18 cellular contexts compared by ENCODE assay signal in the genomic region with DNA sequence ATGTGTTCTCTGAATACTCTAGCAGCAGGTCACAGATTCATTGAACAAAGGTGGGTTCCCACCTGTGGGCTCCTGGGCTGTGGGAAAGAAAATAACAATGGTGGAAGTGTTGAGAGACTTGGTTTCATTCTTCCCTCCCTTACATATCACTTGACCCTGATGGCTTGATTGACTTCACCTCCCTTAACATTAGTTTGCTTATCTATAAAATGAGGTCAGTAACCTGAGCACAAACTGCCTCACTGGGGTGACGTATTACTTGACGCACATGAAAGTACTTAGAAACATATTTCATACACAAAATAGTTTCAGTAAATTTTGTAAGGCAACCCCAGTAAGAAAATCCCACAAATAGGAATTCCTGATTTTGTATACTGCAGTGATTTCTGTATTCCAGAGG. TPM values are rescaled to one million over a fixed set of nuclear protein-coding genes. Genes with fewer than 3 reads are reported as not detected.
DNase-seq lines count a peak whose midpoint lies in the region; ATAC-seq and TF ChIP-seq lines count a peak whose summit lies in the region.
"Had no signal": no experiment of that assay in that cellular context is flagged by ENCODE, and none has a peak within 500 bp of the region (broad histone marks: within the 10 kb centered on the region; RNA-seq: fewer than 3 reads in every experiment).

No MANE protein-coding gene starts in this region.

- H3K27me3 Mint-ChIP-seq in GM23338 (ENCODE audit: insufficient read depth, low read depth, poor library complexity) = peaks cover 2% of the 10 kb centered on the region
- no peaks in the 10 kb centered on the region for H3K27me3 Mint-ChIP-seq in mesothelial cell of epicardium (ENCODE audit: low read depth)

- H3K4me1 Mint-ChIP-seq in GM23338 (peaks cover 5% of the 10 kb centered on the region; the same call in 2 of the 3 replicates), mesothelial cell of epicardium (peaks cover 45% of the 10 kb centered on the region)

- POLR2A ChIA-PET in PC-9 (lab: Charles Lee; ENCODE audit: unreplicated experiment) = no interaction called here

- H3K4me3 Mint-ChIP-seq in GM23338 (no peak overlapping the region), mesothelial cell of epicardium (no peak overlapping the region)
- H3K4me3 Mint-ChIP-seq: HFFc6 had no signal

- CTCF ChIA-PET in PC-9 (lab: Charles Lee) = no interaction called here

- no peak overlapping the region for H3K4me3 ChIP-seq in GM23338
- no peak overlapping the region for H3K4me3 ChIP-seq in PC-9
- no peak overlapping the region for H3K4me3 ChIP-seq in osteoblast (ENCODE audit: insufficient read depth, low read length)

- no peak overlapping the region for H3K27ac ChIP-seq in GM23338 (ENCODE audit: low read depth)
- peak overlapping the region; percentile 48; the same call in 1 of the 2 replicates for H3K27ac ChIP-seq in PC-9
- H3K27ac ChIP-seq in osteoblast (ENCODE audit: low read depth, low read length) = no peak overlapping the region

- no peaks in the 10 kb centered on the region for H3K36me3 ChIP-seq in GM23338 (ENCODE audit: insufficient read depth)
- no peaks in the 10 kb centered on the region for H3K36me3 ChIP-seq in PC-9 (ENCODE audit: low read depth)
- no peaks in the 10 kb centered on the region for H3K36me3 ChIP-seq in osteoblast (ENCODE audit: insufficient read depth, low read length)

- no peaks in the 10 kb centered on the region for H3K79me2 ChIP-seq in GM23338 (replicated peaks; ENCODE audit: insufficient read depth)
- H3K79me2 ChIP-seq in PC-9 (ENCODE audit: low read depth) = no peaks in the 10 kb centered on the region
- H3K79me2 ChIP-seq in osteoblast (ENCODE audit: insufficient read depth, low read length) = no peaks in the 10 kb centered on the region

- no peaks in the 10 kb centered on the region for H3K9me2 ChIP-seq in GM23338 (ENCODE audit: insufficient read depth)
- H3K9me2 ChIP-seq in PC-9 (ENCODE audit: insufficient read depth) = no peaks in the 10 kb centered on the region

- H3K27ac Mint-ChIP-seq in GM23338 (no peak overlapping the region), mesothelial cell of epicardium (peak overlapping the region; percentile 86)
- H3K27ac Mint-ChIP-seq: HFFc6 had no signal

- intact Hi-C loops in PC-9 (cut with micrococcal nuclease; ENCODE audit: unreplicated experiment) = no loop called here

- H2AFZ ChIP-seq in GM23338 (no peak overlapping the region), PC-9 (no peak overlapping the region), osteoblast (ENCODE audit: low read length) (no peak overlapping the region)

- H3F3A ChIP-seq in GM23338 (replicated peaks; ENCODE audit: low read depth) (no peaks in the 10 kb centered on the region), PC-9 (ENCODE audit: insufficient read depth, low read depth) (peaks cover 16% of the 10 kb centered on the region; the same call in 1 of the 2 replicates)

- ATAC-seq in GM23338 (peak; percentile 82), HG03565 (IDR thresholded peaks at IDR 0.05; ENCODE audit: unreplicated experiment) (no peak)
- ATAC-seq: HepG2 had no signal

- H3K9me3 Mint-ChIP-seq in GM23338 = no peaks in the 10 kb centered on the region
- H3K9me3 Mint-ChIP-seq in mesothelial cell of epicardium = no peaks in the 10 kb centered on the region
- H3K9me3 Mint-ChIP-seq: HFFc6 had no signal

- H3K9me3 ChIP-seq in PC-9 (ENCODE audit: insufficient read depth, low read depth) (no peaks in the 10 kb centered on the region), osteoblast (ENCODE audit: low read depth, low read length) (no peaks in the 10 kb centered on the region)

- H3K36me3 Mint-ChIP-seq in GM23338 (ENCODE audit: low read depth) (no peaks in the 10 kb centered on the region), mesothelial cell of epicardium (no peaks in the 10 kb centered on the region)

- H3K4me1 ChIP-seq in GM23338 (ENCODE audit: insufficient read depth) (no peaks in the 10 kb centered on the region), PC-9 (replicated peaks; ENCODE audit: insufficient read depth) (peaks cover 36% of the 10 kb centered on the region), osteoblast (ENCODE audit: insufficient read depth, low read length) (peaks cover 2% of the 10 kb centered on the region)

- no TSS peak for BruUV-seq in PC-9 (replicated peaks; lab: Mats Ljungman, UMichigan)

- H4K20me1 ChIP-seq in GM23338 (replicated peaks; ENCODE audit: insufficient read depth) (no peaks in the 10 kb centered on the region), PC-9 (ENCODE audit: insufficient read depth) (no peaks in the 10 kb centered on the region), osteoblast (ENCODE audit: insufficient read depth, low read length) (no peaks in the 10 kb centered on the region)

- DNase-seq in GM23338 (ENCODE audit: low spot score) = no peak
- no peak for DNase-seq in PC-9
- DNase-seq in mesothelial cell of epicardium (ENCODE audit: low spot score in 2 of 2, unreplicated experiment in 2 of 2) = no peak
- DNase-seq in osteoblast (ENCODE audit: insufficient read length, low spot score, missing footprints) = peak; percentile 66
- DNase-seq in KG1 (lab: John Stamatoyannopoulos, UW) = no peak
- no peak for DNase-seq in RKO (ENCODE audit: low spot score)
- DNase-seq in GM19240 (ENCODE audit: insufficient read length, low spot score) = no peak
- DNase-seq: ACHN, AML-193, COR-L47, HFFc6, MM.1S, NCI-H1092 treated with DMSO at 0.1 percent for 48 hours, NCI-H1694, NCI-H226, SHP77 had no signal

- H3K4me2 ChIP-seq in GM23338 (no peak overlapping the region), PC-9 (no peak overlapping the region), osteoblast (ENCODE audit: insufficient read depth, low read length) (no peak overlapping the region)

- no peaks in the 10 kb centered on the region for H3K27me3 ChIP-seq in GM23338 (ENCODE audit: insufficient read depth)
- H3K27me3 ChIP-seq in PC-9 (ENCODE audit: insufficient read depth, low read depth) = no peaks in the 10 kb centered on the region
- H3K27me3 ChIP-seq in osteoblast (ENCODE audit: insufficient read depth, low read length) = no peaks in the 10 kb centered on the region

- TF ChIP-seq CTCF in GM23338 (conservative IDR thresholded peaks at IDR 0.05; ENCODE audit: low read depth in 2 of 2) (no peak), PC-9 (conservative IDR thresholded peaks at IDR 0.05) (no peak), mesothelial cell of epicardium (IDR thresholded peaks at IDR 0.05; ENCODE audit: unreplicated experiment) (no peak), osteoblast (IDR thresholded peaks at IDR 0.05; ENCODE audit: extremely low read depth, low read depth, low read length) (no peak)

TF ChIP-seq in GM23338, 12 proteins besides CTCF, POLR2A, EP300 and RAD21 (continues in another document):
- TF ChIP-seq, protein P1, sequence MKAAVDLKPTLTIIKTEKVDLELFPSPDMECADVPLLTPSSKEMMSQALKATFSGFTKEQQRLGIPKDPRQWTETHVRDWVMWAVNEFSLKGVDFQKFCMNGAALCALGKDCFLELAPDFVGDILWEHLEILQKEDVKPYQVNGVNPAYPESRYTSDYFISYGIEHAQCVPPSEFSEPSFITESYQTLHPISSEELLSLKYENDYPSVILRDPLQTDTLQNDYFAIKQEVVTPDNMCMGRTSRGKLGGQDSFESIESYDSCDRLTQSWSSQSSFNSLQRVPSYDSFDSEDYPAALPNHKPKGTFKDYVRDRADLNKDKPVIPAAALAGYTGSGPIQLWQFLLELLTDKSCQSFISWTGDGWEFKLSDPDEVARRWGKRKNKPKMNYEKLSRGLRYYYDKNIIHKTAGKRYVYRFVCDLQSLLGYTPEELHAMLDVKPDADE (IDR thresholded peaks at IDR 0.05) = no peak
- no peak for TF ChIP-seq STAT1 (IDR thresholded peaks at IDR 0.05; ENCODE audit: unreplicated experiment)
- TF ChIP-seq, protein P2, sequence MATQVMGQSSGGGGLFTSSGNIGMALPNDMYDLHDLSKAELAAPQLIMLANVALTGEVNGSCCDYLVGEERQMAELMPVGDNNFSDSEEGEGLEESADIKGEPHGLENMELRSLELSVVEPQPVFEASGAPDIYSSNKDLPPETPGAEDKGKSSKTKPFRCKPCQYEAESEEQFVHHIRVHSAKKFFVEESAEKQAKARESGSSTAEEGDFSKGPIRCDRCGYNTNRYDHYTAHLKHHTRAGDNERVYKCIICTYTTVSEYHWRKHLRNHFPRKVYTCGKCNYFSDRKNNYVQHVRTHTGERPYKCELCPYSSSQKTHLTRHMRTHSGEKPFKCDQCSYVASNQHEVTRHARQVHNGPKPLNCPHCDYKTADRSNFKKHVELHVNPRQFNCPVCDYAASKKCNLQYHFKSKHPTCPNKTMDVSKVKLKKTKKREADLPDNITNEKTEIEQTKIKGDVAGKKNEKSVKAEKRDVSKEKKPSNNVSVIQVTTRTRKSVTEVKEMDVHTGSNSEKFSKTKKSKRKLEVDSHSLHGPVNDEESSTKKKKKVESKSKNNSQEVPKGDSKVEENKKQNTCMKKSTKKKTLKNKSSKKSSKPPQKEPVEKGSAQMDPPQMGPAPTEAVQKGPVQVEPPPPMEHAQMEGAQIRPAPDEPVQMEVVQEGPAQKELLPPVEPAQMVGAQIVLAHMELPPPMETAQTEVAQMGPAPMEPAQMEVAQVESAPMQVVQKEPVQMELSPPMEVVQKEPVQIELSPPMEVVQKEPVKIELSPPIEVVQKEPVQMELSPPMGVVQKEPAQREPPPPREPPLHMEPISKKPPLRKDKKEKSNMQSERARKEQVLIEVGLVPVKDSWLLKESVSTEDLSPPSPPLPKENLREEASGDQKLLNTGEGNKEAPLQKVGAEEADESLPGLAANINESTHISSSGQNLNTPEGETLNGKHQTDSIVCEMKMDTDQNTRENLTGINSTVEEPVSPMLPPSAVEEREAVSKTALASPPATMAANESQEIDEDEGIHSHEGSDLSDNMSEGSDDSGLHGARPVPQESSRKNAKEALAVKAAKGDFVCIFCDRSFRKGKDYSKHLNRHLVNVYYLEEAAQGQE (IDR thresholded peaks at IDR 0.05; ENCODE audit: unreplicated experiment) = no peak
- no peak for TF ChIP-seq EZH2 (IDR thresholded peaks at IDR 0.05; ENCODE audit: low read depth, unreplicated experiment)
- TF ChIP-seq CREB1 (CRISPR knock-in tag; IDR thresholded peaks at IDR 0.05; ENCODE audit: low read depth) = no peak
- no peak for TF ChIP-seq ZNF331 (CRISPR knock-in tag; IDR thresholded peaks at IDR 0.05; ENCODE audit: low read depth)
- TF ChIP-seq POLR2AphosphoS5 (IDR thresholded peaks at IDR 0.05; ENCODE audit: low read depth) = no peak
- no peak for TF ChIP-seq NANOG (IDR thresholded peaks at IDR 0.05; ENCODE audit: borderline replicate concordance)
- no peak for TF ChIP-seq ZNF114 (CRISPR knock-in tag; IDR thresholded peaks at IDR 0.05)
- no peak for TF ChIP-seq JUNB (IDR thresholded peaks at IDR 0.05; ENCODE audit: unreplicated experiment)
- TF ChIP-seq EZH2phosphoT487 (IDR thresholded peaks at IDR 0.05; ENCODE audit: unreplicated experiment) = no peak

RNA-seq across cellular contexts. Expression of gene LPIN2, which starts 29.4 kb away (rescaled TPM):
- total RNA-seq in GM23338 (2014; rRNA removed; shearing (Covaris generic)) = 10.5 and 10.8 TPM in 2 replicates
- polyA plus RNA-seq in GM23338 (2016; fragmentation: Nextera tagmentation; extraction: Ambion mirVana) = 9.0 and 10.1 TPM in 2 replicates
- 13.3 and 15.0 TPM in 2 replicates for total RNA-seq in PC-9 (2021)
- 39.3 to 44.9 TPM (median 42.2 TPM) in 3 replicates for total RNA-seq in mesothelial cell of epicardium
- 47.7 and 48.1 TPM in 2 replicates for total RNA-seq in osteoblast
